ENCODE assay signal across 9 cellular contexts in genomic region chr1:117615474-117615873, GRCh38. TPM values are rescaled to one million over a fixed set of nuclear protein-coding genes. Genes with fewer than 3 reads are reported as not detected.
DNase-seq lines count a peak whose midpoint lies in the region; ATAC-seq and TF ChIP-seq lines count a peak whose summit lies in the region.
"Had no signal": no experiment of that assay in that cellular context is flagged by ENCODE, and none has a peak within 500 bp of the region (broad histone marks: within the 10 kb centered on the region; RNA-seq: fewer than 3 reads in every experiment).

No MANE protein-coding gene starts in this region.

- no peak for TF ChIP-seq CTCF in HL-60 (IDR thresholded peaks at IDR 0.05; ENCODE audit: insufficient read depth, low read length)
- no peak for TF ChIP-seq CTCF in activated CD8-positive, alpha-beta T cell treated with anti-CD3 and anti-CD28 coated beads for 36 hours (IDR thresholded peaks at IDR 0.05)

- no peak overlapping the region for H3K4me3 ChIP-seq in HL-60 (replicated peaks; ENCODE audit: insufficient read depth, low read length)

- H3K4me1 Mint-ChIP-seq in activated CD8-positive, alpha-beta T cell treated with anti-CD3 and anti-CD28 coated beads for 36 hours (ENCODE audit: low read depth) = peaks cover 57% of the 10 kb centered on the region
- H3K4me1 Mint-ChIP-seq in naive thymus-derived CD8-positive, alpha-beta T cell = peaks cover 17 to 80% (median 26%) of the 10 kb centered on the region in 4 donors

- H3K27me3 Mint-ChIP-seq in activated CD8-positive, alpha-beta T cell treated with anti-CD3 and anti-CD28 coated beads for 36 hours = peaks cover 26% of the 10 kb centered on the region
- peaks cover 2 to 54% (median 19%) of the 10 kb centered on the region in 5 donors for H3K27me3 Mint-ChIP-seq in naive thymus-derived CD8-positive, alpha-beta T cell

- peaks cover 16% of the 10 kb centered on the region for H3K36me3 Mint-ChIP-seq in activated CD8-positive, alpha-beta T cell treated with anti-CD3 and anti-CD28 coated beads for 36 hours (ENCODE audit: low read depth)
- peaks cover 0 to 9% (median 8%) of the 10 kb centered on the region in 3 donors for H3K36me3 Mint-ChIP-seq in naive thymus-derived CD8-positive, alpha-beta T cell

- no peak overlapping the region for H3K27ac Mint-ChIP-seq in activated CD8-positive, alpha-beta T cell treated with anti-CD3 and anti-CD28 coated beads for 36 hours
- peak overlapping the region in 5 of 10 donors; percentile 8 to 48 (median 38) for H3K27ac Mint-ChIP-seq in naive thymus-derived CD8-positive, alpha-beta T cell

- H3K4me3 Mint-ChIP-seq in activated CD8-positive, alpha-beta T cell treated with anti-CD3 and anti-CD28 coated beads for 36 hours = no peak overlapping the region
- H3K4me3 Mint-ChIP-seq in naive thymus-derived CD8-positive, alpha-beta T cell = peak overlapping the region in 5 of 10 donors; percentile 15 to 56 (median 36)

- H3K9me3 Mint-ChIP-seq in activated CD8-positive, alpha-beta T cell treated with anti-CD3 and anti-CD28 coated beads for 36 hours = no peaks in the 10 kb centered on the region
- H3K9me3 Mint-ChIP-seq in naive thymus-derived CD8-positive, alpha-beta T cell = no peaks in the 10 kb centered on the region

- DNase-seq in DMS53 (lab: John Stamatoyannopoulos, UW) = peak; percentile 33
- DNase-seq in DMS53 treated with DMSO at 0.1 percent for 48 hours (lab: John Stamatoyannopoulos, UW; ENCODE audit: unreplicated experiment) = no peak
- peak; percentile 51 to 85 for DNase-seq in HL-60 (ENCODE audit: low read depth in 1 of 2, low spot score in 1 of 2)
- peak; percentile 60 for DNase-seq in activated CD8-positive, alpha-beta T cell treated with anti-CD3 and anti-CD28 coated beads for 36 hours
- peak in 5 of 10 donors; percentile 13 to 43 (median 35) for DNase-seq in naive thymus-derived CD8-positive, alpha-beta T cell
- no peak for DNase-seq in DMS153 (lab: John Stamatoyannopoulos, UW)
- no peak for DNase-seq in head of caudate nucleus

- POLR2A ChIA-PET in activated CD8-positive, alpha-beta T cell treated with anti-CD3 and anti-CD28 coated beads for 36 hours (lab: Charles Lee) = interaction anchor here (1.1 to 2.1 kb wide), 2 partner anchors 9 to 41 kb away, joined by 3 to 6 read pairs; partner anchors contain the start of gene TENT5C
- POLR2A ChIA-PET in naive thymus-derived CD8-positive, alpha-beta T cell (lab: Charles Lee) = no interaction called here

- intact Hi-C loops in activated CD8-positive, alpha-beta T cell treated with anti-CD3 and anti-CD28 coated beads for 36 hours (cut with micrococcal nuclease) = no loop called here
- intact Hi-C loops in head of caudate nucleus (cut with DNase I) = no loop called here

- H3K27me3 ChIP-seq in HL-60 (ENCODE audit: insufficient read depth, poor library complexity, severe bottlenecking) = no peaks in the 10 kb centered on the region

- CTCF ChIA-PET in activated CD8-positive, alpha-beta T cell treated with anti-CD3 and anti-CD28 coated beads for 36 hours (lab: Charles Lee) = interaction anchor here (1.0 to 1.3 kb wide), 2 partner anchors 39 to 59 kb away, joined by 3 read pairs; no protein-coding TSS in a partner anchor

- peak; percentile 87 for ATAC-seq in activated CD8-positive, alpha-beta T cell treated with anti-CD3 and anti-CD28 coated beads for 36 hours
- peak; percentile 67 to 88 for ATAC-seq in naive thymus-derived CD8-positive, alpha-beta T cell
- ATAC-seq in GM18517 (IDR thresholded peaks at IDR 0.05; ENCODE audit: unreplicated experiment) = no peak

- H3K27ac ChIP-seq in HL-60 (replicated peaks) = peak overlapping the region; percentile 81
- H3K27ac ChIP-seq: 22Rv1 had no signal

RNA-seq across cellular contexts. Expression of gene TENT5C, which starts 9.6 kb away (rescaled TPM):
- 10 to 100 TPM; 13.1 to 13.6 TPM for total RNA-seq in activated CD8-positive, alpha-beta T cell treated with anti-CD3 and anti-CD28 coated beads for 36 hours
- 1 to 10 TPM; 4.9 to 5.4 TPM for total RNA-seq in naive thymus-derived CD8-positive, alpha-beta T cell
- 10 to 100 TPM in 1 of 3 donors, under 1 TPM in 2; 0.19 to 16.2 (median 0.36) TPM for polyA plus RNA-seq in naive thymus-derived CD8-positive, alpha-beta T cell

Comparison
In these comparisons a context has a peak if more than half of its experiments do, and no peak if none do; other contexts are left out.
1. DNase-seq: peak in DMS53 (single experiment), HL-60 (2 of 2) and activated CD8-positive, alpha-beta T cell treated with anti-CD3 and anti-CD28 coated beads for 36 hours (single experiment); none in DMS53 treated with DMSO at 0.1 percent for 48 hours (single experiment), DMS153 (single experiment) and head of caudate nucleus (0 of 42).